In the genomic region with DNA sequence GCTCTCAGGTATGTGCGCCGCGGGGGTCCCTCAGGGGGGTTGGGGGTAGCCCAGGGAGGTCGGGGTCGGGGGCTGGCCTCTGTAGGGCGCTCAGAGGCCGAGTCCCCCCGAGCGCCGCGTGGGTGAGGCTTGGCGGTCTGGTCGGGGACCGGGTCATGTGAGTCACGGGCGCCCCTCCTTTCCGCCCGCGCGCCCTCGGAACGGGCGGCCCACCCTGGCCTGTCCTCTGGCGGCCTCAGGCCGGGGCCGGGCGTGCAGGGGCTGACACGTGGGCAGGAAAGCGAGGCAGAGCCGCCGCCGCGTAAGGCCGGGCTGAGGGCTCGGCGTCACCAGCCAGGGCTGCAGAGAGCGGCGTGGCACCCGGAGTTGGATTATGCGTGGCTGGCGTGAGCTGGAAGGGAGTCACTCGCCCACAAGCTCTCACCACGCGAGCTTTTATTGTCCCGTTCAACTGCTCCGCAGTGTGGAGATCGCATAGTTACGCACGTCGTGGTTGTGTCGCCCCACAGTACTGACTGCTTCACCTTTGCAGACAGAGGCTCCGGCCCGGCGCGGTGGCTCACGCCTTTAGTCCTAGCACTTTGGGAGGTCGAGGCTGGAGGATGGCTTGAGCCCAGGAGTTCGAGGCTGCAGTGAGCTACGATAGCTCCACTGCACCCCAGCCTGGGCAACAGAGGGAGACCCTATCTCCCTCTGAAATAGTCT, we compare ENCODE assay signal across 1 cellular context.
A peak's percentile ranks its signal among the peaks of the same experiment; 100 is the strongest.
TF ChIP-seq lines count a peak whose summit lies in the region.

No MANE protein-coding gene starts in this region.

TF ChIP-seq in HepG2, 621 proteins besides CTCF, POLR2A, EP300 and RAD21 (continued from another document and continues in another):
- TF ChIP-seq, protein P1, sequence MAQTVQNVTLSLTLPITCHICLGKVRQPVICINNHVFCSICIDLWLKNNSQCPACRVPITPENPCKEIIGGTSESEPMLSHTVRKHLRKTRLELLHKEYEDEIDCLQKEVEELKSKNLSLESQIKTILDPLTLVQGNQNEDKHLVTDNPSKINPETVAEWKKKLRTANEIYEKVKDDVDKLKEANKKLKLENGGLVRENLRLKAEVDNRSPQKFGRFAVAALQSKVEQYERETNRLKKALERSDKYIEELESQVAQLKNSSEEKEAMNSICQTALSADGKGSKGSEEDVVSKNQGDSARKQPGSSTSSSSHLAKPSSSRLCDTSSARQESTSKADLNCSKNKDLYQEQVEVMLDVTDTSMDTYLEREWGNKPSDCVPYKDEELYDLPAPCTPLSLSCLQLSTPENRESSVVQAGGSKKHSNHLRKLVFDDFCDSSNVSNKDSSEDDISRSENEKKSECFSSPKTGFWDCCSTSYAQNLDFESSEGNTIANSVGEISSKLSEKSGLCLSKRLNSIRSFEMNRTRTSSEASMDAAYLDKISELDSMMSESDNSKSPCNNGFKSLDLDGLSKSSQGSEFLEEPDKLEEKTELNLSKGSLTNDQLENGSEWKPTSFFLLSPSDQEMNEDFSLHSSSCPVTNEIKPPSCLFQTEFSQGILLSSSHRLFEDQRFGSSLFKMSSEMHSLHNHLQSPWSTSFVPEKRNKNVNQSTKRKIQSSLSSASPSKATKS (CRISPR knock-in tag; IDR thresholded peaks at IDR 0.05), result no peak
- peak; percentile 75 for TF ChIP-seq NKX3-1 (CRISPR knock-in tag; IDR thresholded peaks at IDR 0.05)
- TF ChIP-seq ZNF605 (CRISPR knock-in tag; IDR thresholded peaks at IDR 0.05), result no peak; the same call in 1 of the 2 replicates
- TF ChIP-seq ZMAT3 (CRISPR knock-in tag; conservative IDR thresholded peaks at IDR 0.05), result peak; percentile 47; the same call in 1 of the 2 replicates
- TF ChIP-seq ZNF841 (CRISPR knock-in tag; IDR thresholded peaks at IDR 0.05; ENCODE audit: borderline replicate concordance), result no peak
- no peak for TF ChIP-seq FOXP1 (IDR thresholded peaks at IDR 0.05)
- no peak for TF ChIP-seq FOXP1 (CRISPR knock-in tag; IDR thresholded peaks at IDR 0.05)
- TF ChIP-seq SIN3A (IDR thresholded peaks at IDR 0.05; ENCODE audit: borderline replicate concordance, low read depth, low read length), result 0 out of 2 replicates have a peak, but pooled peaks have one; percentile 75
- TF ChIP-seq MAFK (conservative IDR thresholded peaks at IDR 0.05 in 1 of 2, IDR thresholded peaks at IDR 0.05 in 1 of 2; ENCODE audit: low read length in 2 of 2), result no peak
- no peak for TF ChIP-seq MZF1 (CRISPR knock-in tag; IDR thresholded peaks at IDR 0.05; ENCODE audit: borderline replicate concordance)
- TF ChIP-seq, protein P2, sequence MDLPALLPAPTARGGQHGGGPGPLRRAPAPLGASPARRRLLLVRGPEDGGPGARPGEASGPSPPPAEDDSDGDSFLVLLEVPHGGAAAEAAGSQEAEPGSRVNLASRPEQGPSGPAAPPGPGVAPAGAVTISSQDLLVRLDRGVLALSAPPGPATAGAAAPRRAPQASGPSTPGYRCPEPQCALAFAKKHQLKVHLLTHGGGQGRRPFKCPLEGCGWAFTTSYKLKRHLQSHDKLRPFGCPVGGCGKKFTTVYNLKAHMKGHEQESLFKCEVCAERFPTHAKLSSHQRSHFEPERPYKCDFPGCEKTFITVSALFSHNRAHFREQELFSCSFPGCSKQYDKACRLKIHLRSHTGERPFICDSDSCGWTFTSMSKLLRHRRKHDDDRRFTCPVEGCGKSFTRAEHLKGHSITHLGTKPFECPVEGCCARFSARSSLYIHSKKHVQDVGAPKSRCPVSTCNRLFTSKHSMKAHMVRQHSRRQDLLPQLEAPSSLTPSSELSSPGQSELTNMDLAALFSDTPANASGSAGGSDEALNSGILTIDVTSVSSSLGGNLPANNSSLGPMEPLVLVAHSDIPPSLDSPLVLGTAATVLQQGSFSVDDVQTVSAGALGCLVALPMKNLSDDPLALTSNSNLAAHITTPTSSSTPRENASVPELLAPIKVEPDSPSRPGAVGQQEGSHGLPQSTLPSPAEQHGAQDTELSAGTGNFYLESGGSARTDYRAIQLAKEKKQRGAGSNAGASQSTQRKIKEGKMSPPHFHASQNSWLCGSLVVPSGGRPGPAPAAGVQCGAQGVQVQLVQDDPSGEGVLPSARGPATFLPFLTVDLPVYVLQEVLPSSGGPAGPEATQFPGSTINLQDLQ (CRISPR knock-in tag; IDR thresholded peaks at IDR 0.05), result no peak
- TF ChIP-seq EZH2 (conservative IDR thresholded peaks at IDR 0.05; ENCODE audit: low read depth, low read length), result no peak
- TF ChIP-seq, protein P3, sequence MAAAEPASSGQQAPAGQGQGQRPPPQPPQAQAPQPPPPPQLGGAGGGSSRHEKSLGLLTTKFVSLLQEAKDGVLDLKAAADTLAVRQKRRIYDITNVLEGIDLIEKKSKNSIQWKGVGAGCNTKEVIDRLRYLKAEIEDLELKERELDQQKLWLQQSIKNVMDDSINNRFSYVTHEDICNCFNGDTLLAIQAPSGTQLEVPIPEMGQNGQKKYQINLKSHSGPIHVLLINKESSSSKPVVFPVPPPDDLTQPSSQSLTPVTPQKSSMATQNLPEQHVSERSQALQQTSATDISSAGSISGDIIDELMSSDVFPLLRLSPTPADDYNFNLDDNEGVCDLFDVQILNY (CRISPR knock-in tag; conservative IDR thresholded peaks at IDR 0.05), result peak; percentile 60
- no peak; the same call in 1 of the 2 replicates for TF ChIP-seq ZNF567 (CRISPR knock-in tag; IDR thresholded peaks at IDR 0.05; ENCODE audit: borderline replicate concordance)
- TF ChIP-seq ZNF607 (CRISPR knock-in tag; IDR thresholded peaks at IDR 0.05; ENCODE audit: borderline replicate concordance), result peak; percentile 95; the same call in 1 of the 2 replicates
- TF ChIP-seq ZNF550 (CRISPR knock-in tag; IDR thresholded peaks at IDR 0.05; ENCODE audit: borderline replicate concordance), result no peak
- no peak for TF ChIP-seq PAX8 (CRISPR knock-in tag; IDR thresholded peaks at IDR 0.05; ENCODE audit: borderline replicate concordance)
- peak; percentile 37; the same call in 1 of the 2 replicates for TF ChIP-seq ZNF136 (CRISPR knock-in tag; IDR thresholded peaks at IDR 0.05; ENCODE audit: low read depth)
- no peak for TF ChIP-seq ZNF317 (CRISPR knock-in tag; IDR thresholded peaks at IDR 0.05)
- peak; percentile 55; the same call in 1 of the 2 replicates for TF ChIP-seq RELA (CRISPR knock-in tag; IDR thresholded peaks at IDR 0.05)
- peak; percentile 11; the same call in 1 of the 2 replicates for TF ChIP-seq SP4 (CRISPR knock-in tag; IDR thresholded peaks at IDR 0.05)
- no peak for TF ChIP-seq ZNF207 (IDR thresholded peaks at IDR 0.05; ENCODE audit: borderline replicate concordance)
- TF ChIP-seq, protein P4, sequence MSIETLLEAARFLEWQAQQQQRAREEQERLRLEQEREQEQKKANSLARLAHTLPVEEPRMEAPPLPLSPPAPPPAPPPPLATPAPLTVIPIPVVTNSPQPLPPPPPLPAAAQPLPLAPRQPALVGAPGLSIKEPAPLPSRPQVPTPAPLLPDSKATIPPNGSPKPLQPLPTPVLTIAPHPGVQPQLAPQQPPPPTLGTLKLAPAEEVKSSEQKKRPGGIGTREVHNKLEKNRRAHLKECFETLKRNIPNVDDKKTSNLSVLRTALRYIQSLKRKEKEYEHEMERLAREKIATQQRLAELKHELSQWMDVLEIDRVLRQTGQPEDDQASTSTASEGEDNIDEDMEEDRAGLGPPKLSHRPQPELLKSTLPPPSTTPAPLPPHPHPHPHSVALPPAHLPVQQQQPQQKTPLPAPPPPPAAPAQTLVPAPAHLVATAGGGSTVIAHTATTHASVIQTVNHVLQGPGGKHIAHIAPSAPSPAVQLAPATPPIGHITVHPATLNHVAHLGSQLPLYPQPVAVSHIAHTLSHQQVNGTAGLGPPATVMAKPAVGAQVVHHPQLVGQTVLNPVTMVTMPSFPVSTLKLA (IDR thresholded peaks at IDR 0.05), result peak; percentile 68
- TF ChIP-seq ZNF614 (CRISPR knock-in tag; IDR thresholded peaks at IDR 0.05; ENCODE audit: borderline replicate concordance), result peak; percentile 74; the same call in 1 of the 2 replicates
- peak; percentile 92; the same call in 1 of the 2 replicates for TF ChIP-seq NFKB2 (CRISPR knock-in tag; IDR thresholded peaks at IDR 0.05; ENCODE audit: borderline replicate concordance)
- TF ChIP-seq NFIC (IDR thresholded peaks at IDR 0.05; ENCODE audit: low read length), result 0 out of 2 replicates have a peak, but pooled peaks have one; percentile 49
- no peak for TF ChIP-seq DNMT3B (CRISPR knock-in tag; conservative IDR thresholded peaks at IDR 0.05)
- 0 out of 2 replicates have a peak, but pooled peaks have one; percentile 57 for TF ChIP-seq ZNF329 (CRISPR knock-in tag; IDR thresholded peaks at IDR 0.05; ENCODE audit: low read depth)
- no peak; the same call in 1 of the 2 replicates for TF ChIP-seq NR2C2 (CRISPR knock-in tag; IDR thresholded peaks at IDR 0.05; ENCODE audit: borderline replicate concordance)
- peak; percentile 86; the same call in 1 of the 2 replicates for TF ChIP-seq KLF9 (CRISPR knock-in tag; IDR thresholded peaks at IDR 0.05; ENCODE audit: low read depth)
- TF ChIP-seq ZBTB3 (CRISPR knock-in tag; IDR thresholded peaks at IDR 0.05; ENCODE audit: borderline replicate concordance, low read depth), result no peak
- TF ChIP-seq ZNF20 (CRISPR knock-in tag; IDR thresholded peaks at IDR 0.05), result no peak
- TF ChIP-seq, protein P5, sequence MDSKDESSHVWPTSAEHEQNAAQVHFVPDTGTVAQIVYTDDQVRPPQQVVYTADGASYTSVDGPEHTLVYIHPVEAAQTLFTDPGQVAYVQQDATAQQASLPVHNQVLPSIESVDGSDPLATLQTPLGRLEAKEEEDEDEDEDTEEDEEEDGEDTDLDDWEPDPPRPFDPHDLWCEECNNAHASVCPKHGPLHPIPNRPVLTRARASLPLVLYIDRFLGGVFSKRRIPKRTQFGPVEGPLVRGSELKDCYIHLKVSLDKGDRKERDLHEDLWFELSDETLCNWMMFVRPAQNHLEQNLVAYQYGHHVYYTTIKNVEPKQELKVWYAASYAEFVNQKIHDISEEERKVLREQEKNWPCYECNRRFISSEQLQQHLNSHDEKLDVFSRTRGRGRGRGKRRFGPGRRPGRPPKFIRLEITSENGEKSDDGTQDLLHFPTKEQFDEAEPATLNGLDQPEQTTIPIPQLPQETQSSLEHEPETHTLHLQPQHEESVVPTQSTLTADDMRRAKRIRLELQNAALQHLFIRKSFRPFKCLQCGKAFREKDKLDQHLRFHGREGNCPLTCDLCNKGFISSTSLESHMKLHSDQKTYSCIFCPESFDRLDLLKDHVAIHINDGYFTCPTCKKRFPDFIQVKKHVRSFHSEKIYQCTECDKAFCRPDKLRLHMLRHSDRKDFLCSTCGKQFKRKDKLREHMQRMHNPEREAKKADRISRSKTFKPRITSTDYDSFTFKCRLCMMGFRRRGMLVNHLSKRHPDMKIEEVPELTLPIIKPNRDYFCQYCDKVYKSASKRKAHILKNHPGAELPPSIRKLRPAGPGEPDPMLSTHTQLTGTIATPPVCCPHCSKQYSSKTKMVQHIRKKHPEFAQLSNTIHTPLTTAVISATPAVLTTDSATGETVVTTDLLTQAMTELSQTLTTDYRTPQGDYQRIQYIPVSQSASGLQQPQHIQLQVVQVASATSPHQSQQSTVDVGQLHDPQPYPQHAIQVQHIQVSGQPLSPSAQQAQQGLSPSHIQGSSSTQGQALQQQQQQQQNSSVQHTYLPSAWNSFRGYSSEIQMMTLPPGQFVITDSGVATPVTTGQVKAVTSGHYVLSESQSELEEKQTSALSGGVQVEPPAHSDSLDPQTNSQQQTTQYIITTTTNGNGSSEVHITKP (CRISPR knock-in tag; IDR thresholded peaks at IDR 0.05; ENCODE audit: low read depth), result peak; percentile 55; the same call in 1 of the 2 replicates
- peak; percentile 86 for TF ChIP-seq MED1 (CRISPR knock-in tag; IDR thresholded peaks at IDR 0.05)
- TF ChIP-seq, protein P6, sequence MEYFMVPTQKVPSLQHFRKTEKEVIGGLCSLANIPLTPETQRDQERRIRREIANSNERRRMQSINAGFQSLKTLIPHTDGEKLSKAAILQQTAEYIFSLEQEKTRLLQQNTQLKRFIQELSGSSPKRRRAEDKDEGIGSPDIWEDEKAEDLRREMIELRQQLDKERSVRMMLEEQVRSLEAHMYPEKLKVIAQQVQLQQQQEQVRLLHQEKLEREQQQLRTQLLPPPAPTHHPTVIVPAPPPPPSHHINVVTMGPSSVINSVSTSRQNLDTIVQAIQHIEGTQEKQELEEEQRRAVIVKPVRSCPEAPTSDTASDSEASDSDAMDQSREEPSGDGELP (IDR thresholded peaks at IDR 0.05; ENCODE audit: borderline replicate concordance, low read depth), result no peak
- TF ChIP-seq, protein P7, sequence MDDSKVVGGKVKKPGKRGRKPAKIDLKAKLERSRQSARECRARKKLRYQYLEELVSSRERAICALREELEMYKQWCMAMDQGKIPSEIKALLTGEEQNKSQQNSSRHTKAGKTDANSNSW (CRISPR knock-in tag; IDR thresholded peaks at IDR 0.05; ENCODE audit: borderline replicate concordance), result no peak
- no peak for TF ChIP-seq MBD4 (IDR thresholded peaks at IDR 0.05; ENCODE audit: borderline replicate concordance, low read length)
- no peak for TF ChIP-seq ZNF253 (CRISPR knock-in tag; IDR thresholded peaks at IDR 0.05; ENCODE audit: borderline replicate concordance)
- TF ChIP-seq, protein P8, sequence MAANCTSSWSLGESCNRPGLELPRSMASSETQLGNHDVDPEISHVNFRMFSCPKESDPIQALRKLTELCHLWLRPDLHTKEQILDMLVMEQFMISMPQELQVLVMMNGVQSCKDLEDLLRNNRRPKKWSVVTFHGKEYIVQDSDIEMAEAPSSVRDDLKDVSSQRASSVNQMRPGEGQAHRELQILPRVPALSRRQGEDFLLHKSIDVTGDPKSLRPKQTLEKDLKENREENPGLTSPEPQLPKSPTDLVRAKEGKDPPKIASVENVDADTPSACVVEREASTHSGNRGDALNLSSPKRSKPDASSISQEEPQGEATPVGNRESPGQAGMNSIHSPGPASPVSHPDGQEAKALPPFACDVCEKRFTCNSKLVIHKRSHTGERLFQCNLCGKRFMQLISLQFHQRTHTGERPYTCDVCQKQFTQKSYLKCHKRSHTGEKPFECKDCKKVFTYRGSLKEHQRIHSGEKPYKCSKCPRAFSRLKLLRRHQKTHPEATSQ (CRISPR knock-in tag; IDR thresholded peaks at IDR 0.05; ENCODE audit: borderline replicate concordance), result 0 out of 2 replicates have a peak, but pooled peaks have one; percentile 62
- TF ChIP-seq HOXA3 (CRISPR knock-in tag; IDR thresholded peaks at IDR 0.05), result peak; percentile 75
- 0 out of 2 replicates have a peak, but pooled peaks have one; percentile 40 for TF ChIP-seq ETV6 (CRISPR knock-in tag; conservative IDR thresholded peaks at IDR 0.05)
- TF ChIP-seq DR1 (CRISPR knock-in tag; IDR thresholded peaks at IDR 0.05), result no peak
- TF ChIP-seq ZNF652 (CRISPR knock-in tag; IDR thresholded peaks at IDR 0.05; ENCODE audit: borderline replicate concordance, low read depth), result no peak
